11 cellular contexts compared by ENCODE assay signal in genomic region chr9:117160254-117160653, GRCh38.
A peak's percentile ranks its signal among the peaks of the same experiment; 100 is the strongest.
DNase-seq lines count a peak whose midpoint lies in the region; ATAC-seq and TF ChIP-seq lines count a peak whose summit lies in the region.
"Had no signal": no experiment of that assay in that cellular context is flagged by ENCODE, and none has a peak within 500 bp of the region (broad histone marks: within the 10 kb centered on the region; RNA-seq: fewer than 3 reads in every experiment).

No MANE protein-coding gene starts in this region.

- H3K27me3 Mint-ChIP-seq in GM23338 (ENCODE audit: insufficient read depth, low read depth, poor library complexity): no peaks in the 10 kb centered on the region
- H3K27me3 Mint-ChIP-seq: activated CD4-positive, alpha-beta T cell treated with anti-CD3 and anti-CD28 coated beads for 36 hours had no signal

- H3K36me3 ChIP-seq in GM23338 (ENCODE audit: insufficient read depth): no peaks in the 10 kb centered on the region
- H3K36me3 ChIP-seq: gastrocnemius medialis, spleen had no signal

- H4K20me1 ChIP-seq in GM23338 (replicated peaks; ENCODE audit: insufficient read depth): no peaks in the 10 kb centered on the region

- H3K27me3 ChIP-seq in GM23338 (ENCODE audit: insufficient read depth): no peaks in the 10 kb centered on the region
- H3K27me3 ChIP-seq: gastrocnemius medialis had no signal

- H3K9me2 ChIP-seq in GM23338 (ENCODE audit: insufficient read depth): no peaks in the 10 kb centered on the region

- no peaks in the 10 kb centered on the region for H3K4me1 Mint-ChIP-seq in GM23338
- H3K4me1 Mint-ChIP-seq: activated CD4-positive, alpha-beta T cell treated with anti-CD3 and anti-CD28 coated beads for 36 hours had no signal

- no peaks in the 10 kb centered on the region for H3K79me2 ChIP-seq in GM23338 (replicated peaks; ENCODE audit: insufficient read depth)

- no peaks in the 10 kb centered on the region for H3F3A ChIP-seq in GM23338 (replicated peaks; ENCODE audit: low read depth)

- no peak overlapping the region for H3K4me2 ChIP-seq in GM23338

- H3K27ac ChIP-seq in GM23338 (ENCODE audit: low read depth): no peak overlapping the region
- H3K27ac ChIP-seq: gastrocnemius medialis, spleen had no signal

- DNase-seq in COR-L47 (lab: John Stamatoyannopoulos, UW) (peak; percentile 30), GM23338 (ENCODE audit: low spot score) (peak; percentile 51), RKO (ENCODE audit: low spot score) (peak; percentile 19), kidney tubule cell (ENCODE audit: low spot score) (peak; percentile 3), H4 (ENCODE audit: low spot score) (no peak), sciatic nerve (ENCODE audit: low spot score) (no peak)
- no peak for DNase-seq in central memory CD4-positive, alpha-beta T cell
- DNase-seq: activated CD4-positive, alpha-beta T cell treated with anti-CD3 and anti-CD28 coated beads for 36 hours; gastrocnemius medialis; spleen had no signal

- no peaks in the 10 kb centered on the region for H3K4me1 ChIP-seq in GM23338 (ENCODE audit: insufficient read depth)
- H3K4me1 ChIP-seq: gastrocnemius medialis, spleen had no signal

- no peak overlapping the region for H3K27ac Mint-ChIP-seq in GM23338
- H3K27ac Mint-ChIP-seq: activated CD4-positive, alpha-beta T cell treated with anti-CD3 and anti-CD28 coated beads for 36 hours had no signal

- no peak overlapping the region for H3K4me3 Mint-ChIP-seq in GM23338
- H3K4me3 Mint-ChIP-seq: activated CD4-positive, alpha-beta T cell treated with anti-CD3 and anti-CD28 coated beads for 36 hours had no signal

- intact Hi-C loops in sciatic nerve (cut with DNase I): no loop called here

- H3K9me3 Mint-ChIP-seq in GM23338: no peaks in the 10 kb centered on the region

- peak; percentile 54; a peak in 3 of 4 replicates for TF ChIP-seq CTCF in GM23338 (conservative IDR thresholded peaks at IDR 0.05; ENCODE audit: low read depth in 2 of 2)

- no peak overlapping the region for H2AFZ ChIP-seq in GM23338

- no peak overlapping the region for H3K4me3 ChIP-seq in GM23338
- H3K4me3 ChIP-seq: gastrocnemius medialis, spleen had no signal

- no peaks in the 10 kb centered on the region for H3K36me3 Mint-ChIP-seq in GM23338 (ENCODE audit: low read depth)

- peak; percentile 48; the same call in 2 of the 3 replicates for ATAC-seq in GM23338
- ATAC-seq in GM21447 (IDR thresholded peaks at IDR 0.05; ENCODE audit: unreplicated experiment): no peak
- ATAC-seq in sciatic nerve: no peak
- ATAC-seq: activated CD4-positive, alpha-beta T cell treated with anti-CD3 and anti-CD28 coated beads for 36 hours; gastrocnemius medialis had no signal

TF ChIP-seq in GM23338, 12 proteins besides CTCF, POLR2A, EP300 and RAD21 (continues in another document):
- TF ChIP-seq ETS1 (IDR thresholded peaks at IDR 0.05) (no peak), EZH2phosphoT487 (IDR thresholded peaks at IDR 0.05; ENCODE audit: unreplicated experiment) (no peak), JUNB (IDR thresholded peaks at IDR 0.05; ENCODE audit: unreplicated experiment) (no peak), EZH2 (IDR thresholded peaks at IDR 0.05; ENCODE audit: low read depth, unreplicated experiment) (no peak), STAT1 (IDR thresholded peaks at IDR 0.05; ENCODE audit: unreplicated experiment) (no peak), ZNF114 (CRISPR knock-in tag; IDR thresholded peaks at IDR 0.05) (no peak), POLR2AphosphoS5 (IDR thresholded peaks at IDR 0.05; ENCODE audit: low read depth) (no peak), CREB1 (CRISPR knock-in tag; IDR thresholded peaks at IDR 0.05; ENCODE audit: low read depth) (no peak), NANOG (IDR thresholded peaks at IDR 0.05; ENCODE audit: borderline replicate concordance) (no peak), ZNF331 (CRISPR knock-in tag; IDR thresholded peaks at IDR 0.05; ENCODE audit: low read depth) (no peak), ZNF462 (CRISPR knock-in tag; IDR thresholded peaks at IDR 0.05) (no peak)

Comparison
In these comparisons a context has a peak if more than half of its experiments do, and no peak if none do; other contexts are left out.
1. DNase-seq: peak in COR-L47 (single experiment), GM23338 (single experiment), RKO (single experiment) and kidney tubule cell (single experiment); none in H4 (single experiment), central memory CD4-positive, alpha-beta T cell (single experiment) and sciatic nerve (single experiment).